ENCODE assay signal across 1 cellular context in the genomic region with DNA sequence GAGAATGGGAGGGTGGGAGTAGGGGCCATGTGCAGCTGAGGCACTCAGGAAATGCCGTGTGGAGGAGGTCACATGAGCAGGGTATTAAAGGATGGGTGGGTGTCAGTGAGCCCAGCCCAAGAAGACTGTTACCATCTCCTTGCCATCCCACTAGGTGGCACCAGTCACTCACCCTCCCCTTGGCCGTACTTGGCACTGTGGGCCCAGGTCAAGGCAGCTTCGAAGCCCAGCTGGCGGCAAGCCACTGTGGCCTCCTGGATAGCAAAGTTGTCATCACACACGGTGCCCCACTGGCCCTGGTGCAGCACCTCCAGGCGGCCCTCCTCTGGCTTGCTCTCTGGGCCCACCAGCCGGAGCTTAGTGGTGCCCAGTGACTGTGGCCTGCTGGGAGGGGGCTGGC.
TF ChIP-seq lines count a peak whose summit lies in the region.

No MANE protein-coding gene starts in this region.

TF ChIP-seq in HepG2, 621 proteins besides CTCF, POLR2A, EP300 and RAD21 (continued from another document):
- TF ChIP-seq ZNF737 (CRISPR knock-in tag; IDR thresholded peaks at IDR 0.05; ENCODE audit: borderline replicate concordance): no peak
- no peak for TF ChIP-seq ZNF432 (CRISPR knock-in tag; IDR thresholded peaks at IDR 0.05; ENCODE audit: borderline replicate concordance)
- peak; percentile 49 for TF ChIP-seq SMC3 (IDR thresholded peaks at IDR 0.05; ENCODE audit: low read length)
- TF ChIP-seq FOXJ3 (CRISPR knock-in tag; IDR thresholded peaks at IDR 0.05; ENCODE audit: borderline replicate concordance): no peak
- TF ChIP-seq PCBP1 (IDR thresholded peaks at IDR 0.05; ENCODE audit: borderline replicate concordance, low read depth, low read length): no peak
- no peak for TF ChIP-seq ZMYM3 (CRISPR knock-in tag; IDR thresholded peaks at IDR 0.05)
- TF ChIP-seq, protein P1, sequence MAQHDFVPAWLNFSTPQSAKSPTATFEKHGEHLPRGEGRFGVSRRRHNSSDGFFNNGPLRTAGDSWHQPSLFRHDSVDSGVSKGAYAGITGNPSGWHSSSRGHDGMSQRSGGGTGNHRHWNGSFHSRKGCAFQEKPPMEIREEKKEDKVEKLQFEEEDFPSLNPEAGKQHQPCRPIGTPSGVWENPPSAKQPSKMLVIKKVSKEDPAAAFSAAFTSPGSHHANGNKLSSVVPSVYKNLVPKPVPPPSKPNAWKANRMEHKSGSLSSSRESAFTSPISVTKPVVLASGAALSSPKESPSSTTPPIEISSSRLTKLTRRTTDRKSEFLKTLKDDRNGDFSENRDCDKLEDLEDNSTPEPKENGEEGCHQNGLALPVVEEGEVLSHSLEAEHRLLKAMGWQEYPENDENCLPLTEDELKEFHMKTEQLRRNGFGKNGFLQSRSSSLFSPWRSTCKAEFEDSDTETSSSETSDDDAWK (CRISPR knock-in tag; IDR thresholded peaks at IDR 0.05): no peak
- TF ChIP-seq ZNF577 (CRISPR knock-in tag; IDR thresholded peaks at IDR 0.05; ENCODE audit: borderline replicate concordance, low read depth): no peak
- no peak for TF ChIP-seq PAXIP1 (CRISPR knock-in tag; conservative IDR thresholded peaks at IDR 0.05)
- TF ChIP-seq, protein P2, sequence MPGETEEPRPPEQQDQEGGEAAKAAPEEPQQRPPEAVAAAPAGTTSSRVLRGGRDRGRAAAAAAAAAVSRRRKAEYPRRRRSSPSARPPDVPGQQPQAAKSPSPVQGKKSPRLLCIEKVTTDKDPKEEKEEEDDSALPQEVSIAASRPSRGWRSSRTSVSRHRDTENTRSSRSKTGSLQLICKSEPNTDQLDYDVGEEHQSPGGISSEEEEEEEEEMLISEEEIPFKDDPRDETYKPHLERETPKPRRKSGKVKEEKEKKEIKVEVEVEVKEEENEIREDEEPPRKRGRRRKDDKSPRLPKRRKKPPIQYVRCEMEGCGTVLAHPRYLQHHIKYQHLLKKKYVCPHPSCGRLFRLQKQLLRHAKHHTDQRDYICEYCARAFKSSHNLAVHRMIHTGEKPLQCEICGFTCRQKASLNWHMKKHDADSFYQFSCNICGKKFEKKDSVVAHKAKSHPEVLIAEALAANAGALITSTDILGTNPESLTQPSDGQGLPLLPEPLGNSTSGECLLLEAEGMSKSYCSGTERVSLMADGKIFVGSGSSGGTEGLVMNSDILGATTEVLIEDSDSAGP (CRISPR knock-in tag; IDR thresholded peaks at IDR 0.05; ENCODE audit: borderline replicate concordance): peak; percentile 15; the same call in 1 of the 2 replicates
- TF ChIP-seq, protein P3, sequence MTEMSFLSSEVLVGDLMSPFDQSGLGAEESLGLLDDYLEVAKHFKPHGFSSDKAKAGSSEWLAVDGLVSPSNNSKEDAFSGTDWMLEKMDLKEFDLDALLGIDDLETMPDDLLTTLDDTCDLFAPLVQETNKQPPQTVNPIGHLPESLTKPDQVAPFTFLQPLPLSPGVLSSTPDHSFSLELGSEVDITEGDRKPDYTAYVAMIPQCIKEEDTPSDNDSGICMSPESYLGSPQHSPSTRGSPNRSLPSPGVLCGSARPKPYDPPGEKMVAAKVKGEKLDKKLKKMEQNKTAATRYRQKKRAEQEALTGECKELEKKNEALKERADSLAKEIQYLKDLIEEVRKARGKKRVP (CRISPR knock-in tag; IDR thresholded peaks at IDR 0.05): no peak
- no peak for TF ChIP-seq ZNF276 (CRISPR knock-in tag; IDR thresholded peaks at IDR 0.05; ENCODE audit: low read depth)
- no peak for TF ChIP-seq TERF1 (CRISPR knock-in tag; IDR thresholded peaks at IDR 0.05)
- TF ChIP-seq HOXA9 (CRISPR knock-in tag; IDR thresholded peaks at IDR 0.05; ENCODE audit: borderline replicate concordance): no peak
- TF ChIP-seq XRCC5 (optimal IDR thresholded peaks at IDR 0.05; ENCODE audit: low read length): peak; percentile 26
- TF ChIP-seq ZNF225 (CRISPR knock-in tag; IDR thresholded peaks at IDR 0.05): 0 out of 2 replicates have a peak, but pooled peaks have one; percentile 54
- TF ChIP-seq UBTF (CRISPR knock-in tag; IDR thresholded peaks at IDR 0.05): 0 out of 2 replicates have a peak, but pooled peaks have one; percentile 29
- TF ChIP-seq FOXO1 (CRISPR knock-in tag; IDR thresholded peaks at IDR 0.05): peak; percentile 17; the same call in 1 of the 2 replicates
- TF ChIP-seq HNRNPL (IDR thresholded peaks at IDR 0.05; ENCODE audit: low read depth, low read length): 0 out of 2 replicates have a peak, but pooled peaks have one; percentile 49
- no peak for TF ChIP-seq KLF11 (CRISPR knock-in tag; IDR thresholded peaks at IDR 0.05)
- TF ChIP-seq ZNF260 (CRISPR knock-in tag; IDR thresholded peaks at IDR 0.05; ENCODE audit: borderline replicate concordance, low read depth): no peak
- TF ChIP-seq ZNF7 (CRISPR knock-in tag; IDR thresholded peaks at IDR 0.05): no peak
- no peak for TF ChIP-seq ZNF850 (CRISPR knock-in tag; conservative IDR thresholded peaks at IDR 0.05)
- no peak for TF ChIP-seq SIN3A (IDR thresholded peaks at IDR 0.05; ENCODE audit: borderline replicate concordance, low read depth, low read length)
- no peak for TF ChIP-seq ZNF484 (CRISPR knock-in tag; IDR thresholded peaks at IDR 0.05; ENCODE audit: borderline replicate concordance, low read depth)
- TF ChIP-seq STAG1 (CRISPR knock-in tag; IDR thresholded peaks at IDR 0.05): peak; percentile 90
- no peak for TF ChIP-seq SNRNP70 (IDR thresholded peaks at IDR 0.05; ENCODE audit: low read depth, low read length)
- TF ChIP-seq, protein P4, sequence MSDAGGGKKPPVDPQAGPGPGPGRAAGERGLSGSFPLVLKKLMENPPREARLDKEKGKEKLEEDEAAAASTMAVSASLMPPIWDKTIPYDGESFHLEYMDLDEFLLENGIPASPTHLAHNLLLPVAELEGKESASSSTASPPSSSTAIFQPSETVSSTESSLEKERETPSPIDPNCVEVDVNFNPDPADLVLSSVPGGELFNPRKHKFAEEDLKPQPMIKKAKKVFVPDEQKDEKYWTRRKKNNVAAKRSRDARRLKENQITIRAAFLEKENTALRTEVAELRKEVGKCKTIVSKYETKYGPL (CRISPR knock-in tag; IDR thresholded peaks at IDR 0.05): no peak
- TF ChIP-seq NPAS2 (CRISPR knock-in tag; IDR thresholded peaks at IDR 0.05; ENCODE audit: borderline replicate concordance): no peak
- no peak for TF ChIP-seq ATAD3A (CRISPR knock-in tag; IDR thresholded peaks at IDR 0.05)
- no peak for TF ChIP-seq HDAC1 (CRISPR knock-in tag; IDR thresholded peaks at IDR 0.05)
- peak; percentile 100 for TF ChIP-seq ZFP1 (CRISPR knock-in tag; IDR thresholded peaks at IDR 0.05)
- TF ChIP-seq THAP9 (CRISPR knock-in tag; IDR thresholded peaks at IDR 0.05; ENCODE audit: borderline replicate concordance): 0 out of 2 replicates have a peak, but pooled peaks have one; percentile 29
- TF ChIP-seq CBX5 (CRISPR knock-in tag; IDR thresholded peaks at IDR 0.05; ENCODE audit: borderline replicate concordance): peak; percentile 55; the same call in 1 of the 2 replicates
- TF ChIP-seq, protein P5, sequence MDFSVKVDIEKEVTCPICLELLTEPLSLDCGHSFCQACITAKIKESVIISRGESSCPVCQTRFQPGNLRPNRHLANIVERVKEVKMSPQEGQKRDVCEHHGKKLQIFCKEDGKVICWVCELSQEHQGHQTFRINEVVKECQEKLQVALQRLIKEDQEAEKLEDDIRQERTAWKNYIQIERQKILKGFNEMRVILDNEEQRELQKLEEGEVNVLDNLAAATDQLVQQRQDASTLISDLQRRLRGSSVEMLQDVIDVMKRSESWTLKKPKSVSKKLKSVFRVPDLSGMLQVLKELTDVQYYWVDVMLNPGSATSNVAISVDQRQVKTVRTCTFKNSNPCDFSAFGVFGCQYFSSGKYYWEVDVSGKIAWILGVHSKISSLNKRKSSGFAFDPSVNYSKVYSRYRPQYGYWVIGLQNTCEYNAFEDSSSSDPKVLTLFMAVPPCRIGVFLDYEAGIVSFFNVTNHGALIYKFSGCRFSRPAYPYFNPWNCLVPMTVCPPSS (IDR thresholded peaks at IDR 0.05): no peak
- no peak for TF ChIP-seq FOXA3 (CRISPR knock-in tag; IDR thresholded peaks at IDR 0.05)
- TF ChIP-seq NR2C2 (CRISPR knock-in tag; IDR thresholded peaks at IDR 0.05; ENCODE audit: borderline replicate concordance): no peak
- no peak for TF ChIP-seq KLF12 (CRISPR knock-in tag; IDR thresholded peaks at IDR 0.05; ENCODE audit: borderline replicate concordance)
- peak; percentile 29; the same call in 1 of the 2 replicates for TF ChIP-seq RXRA (CRISPR knock-in tag; IDR thresholded peaks at IDR 0.05)
- TF ChIP-seq ZFX (CRISPR knock-in tag; IDR thresholded peaks at IDR 0.05; ENCODE audit: low read depth): peak; percentile 41; the same call in 1 of the 2 replicates
- TF ChIP-seq ZFP36L2 (CRISPR knock-in tag; IDR thresholded peaks at IDR 0.05): no peak
- no peak for TF ChIP-seq CHCHD3 (CRISPR knock-in tag; IDR thresholded peaks at IDR 0.05)
- TF ChIP-seq TGIF2 (CRISPR knock-in tag; IDR thresholded peaks at IDR 0.05): 0 out of 2 replicates have a peak, but pooled peaks have one; percentile 14
